9 cellular contexts compared by ENCODE assay signal in the genomic region with DNA sequence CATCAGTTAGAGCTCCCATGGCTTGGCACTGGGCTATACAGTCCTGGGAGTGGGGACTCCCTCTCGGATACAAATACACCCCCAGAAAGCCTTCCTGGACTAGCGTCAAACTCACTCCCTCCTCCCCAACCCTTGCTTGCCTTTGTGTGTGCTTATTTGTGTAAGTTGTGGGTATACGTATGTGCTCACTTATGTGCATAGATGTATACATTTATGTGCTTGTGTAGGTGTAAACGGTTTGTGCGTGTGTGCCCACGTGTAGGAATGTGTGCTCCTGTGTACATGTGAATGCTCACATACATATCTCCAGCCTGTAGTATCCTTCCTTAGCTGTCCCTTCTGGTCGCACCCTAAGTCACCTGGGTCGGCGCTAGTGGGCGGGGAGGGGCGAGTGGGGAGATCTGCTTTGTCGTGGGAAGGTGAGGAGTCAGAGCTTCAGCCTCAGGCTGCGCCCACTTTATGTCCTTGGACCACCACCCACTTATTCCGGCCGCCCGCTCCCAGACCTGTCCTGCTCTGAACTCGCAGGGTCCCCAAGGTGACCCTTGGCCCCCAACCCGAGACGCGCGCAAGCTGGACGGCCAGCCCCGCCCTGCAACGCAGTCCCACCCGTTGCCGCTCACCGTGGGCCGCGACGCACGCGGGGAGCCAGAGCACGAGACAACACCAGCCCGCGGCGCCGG. TPM values are rescaled to one million over a fixed set of nuclear protein-coding genes. Genes with fewer than 3 reads are reported as not detected.
DNase-seq lines count a peak whose midpoint lies in the region; ATAC-seq and TF ChIP-seq lines count a peak whose summit lies in the region.
"Had no signal": no experiment of that assay in that cellular context is flagged by ENCODE, and none has a peak within 500 bp of the region (broad histone marks: within the 10 kb centered on the region; RNA-seq: fewer than 3 reads in every experiment).

No MANE protein-coding gene starts in this region.

- no peak for TF ChIP-seq POLR2A in gastroesophageal sphincter (IDR thresholded peaks at IDR 0.05)

- H3K36me3 ChIP-seq in gastroesophageal sphincter, result peaks cover 0 to 25% of the 10 kb centered on the region in 2 donors

- in situ Hi-C loops in GM13977 (cut with MboI; ENCODE audit: low pct_unique_long_range_greater_than_20kb, low sequenced_read_pairs, unreplicated experiment), result no loop called here

- H3K4me1 ChIP-seq in gastroesophageal sphincter, result peaks cover 0 to 38% (median 15%) of the 10 kb centered on the region in 3 donors

- DNase-seq in GM13977 (ENCODE audit: low spot score) (peak; percentile 46), putamen (ENCODE audit: low spot score) (peak; percentile 21), CD1c-positive myeloid dendritic cell (ENCODE audit: extremely low spot score) (no peak), hippocampal formation (lab: John Stamatoyannopoulos, UW) (no peak)
- peak; percentile 45 to 54 for DNase-seq in activated CD4-positive, alpha-beta T cell treated with anti-CD3 and anti-CD28 coated beads, Interleukin-2, amount 50 U/mL, for 48 hours

- H3K27me3 ChIP-seq in gastroesophageal sphincter, result no peaks in the 10 kb centered on the region

- ATAC-seq in HG03520 (IDR thresholded peaks at IDR 0.05; ENCODE audit: unreplicated experiment) (peak; percentile 2), gastroesophageal sphincter (no peak)

- 2 to 10% methylated on average over 4 to 6 of the region's 37 CpGs for WGBS in gastroesophageal sphincter (ENCODE audit: low coverage in 1 of 2), 2 donors

- TF ChIP-seq CTCF in 22Rv1 (IDR thresholded peaks at IDR 0.05) (no peak; the same call in 1 of the 2 replicates), GM13977 (IDR thresholded peaks at IDR 0.05; ENCODE audit: extremely low read depth, insufficient read depth, missing control alignments) (peak; percentile 20), gastroesophageal sphincter (IDR thresholded peaks at IDR 0.05) (no peak)

- H3K27ac ChIP-seq in 22Rv1 (peak overlapping the region; percentile 95), gastroesophageal sphincter (peak overlapping the region; percentile 39 to 93 (median 90))

- H3K4me3 ChIP-seq in gastroesophageal sphincter, result peak overlapping the region; percentile 86 to 87

- H3K9me3 ChIP-seq in gastroesophageal sphincter, result no peaks in the 10 kb centered on the region

- no peak for TF ChIP-seq EP300 in gastroesophageal sphincter (IDR thresholded peaks at IDR 0.05)

RNA-seq across cellular contexts. Expression of a gene that starts 0.4 kb away (rescaled TPM):
- 10 to 100 TPM; 21.7 to 37.5 (median 30.2) TPM for total RNA-seq in gastroesophageal sphincter

RNA-seq across cellular contexts. Expression of a gene that starts 1.5 kb away (rescaled TPM):
- 100 to 1,000 TPM; 221 to 258 (median 240) TPM for total RNA-seq in gastroesophageal sphincter

RNA-seq across cellular contexts. Expression of a gene that starts 18.6 kb away (rescaled TPM):
- 10 to 100 TPM; 10.6 to 21.0 (median 15.5) TPM for total RNA-seq in gastroesophageal sphincter

RNA-seq across cellular contexts. Expression of a gene that starts 30.2 kb away (rescaled TPM):
- total RNA-seq in gastroesophageal sphincter, result not detected
- total RNA-seq: left cardiac atrium had no signal

RNA-seq across cellular contexts. Expression of a gene that starts 51.7 kb away (rescaled TPM):
- total RNA-seq in gastroesophageal sphincter, result 1 to 10 TPM; 2.2 to 5.4 (median 4.0) TPM

Comparison
In these comparisons a context has a peak if more than half of its experiments do, and no peak if none do; other contexts are left out.
1. DNase-seq: peak in GM13977 (single experiment), activated CD4-positive, alpha-beta T cell treated with anti-CD3 and anti-CD28 coated beads, Interleukin-2, amount 50 U/mL, for 48 hours (2 of 2) and putamen (single experiment); none in CD1c-positive myeloid dendritic cell (single experiment) and hippocampal formation (0 of 2).